9 cellular contexts compared by ENCODE assay signal in the genomic region with DNA sequence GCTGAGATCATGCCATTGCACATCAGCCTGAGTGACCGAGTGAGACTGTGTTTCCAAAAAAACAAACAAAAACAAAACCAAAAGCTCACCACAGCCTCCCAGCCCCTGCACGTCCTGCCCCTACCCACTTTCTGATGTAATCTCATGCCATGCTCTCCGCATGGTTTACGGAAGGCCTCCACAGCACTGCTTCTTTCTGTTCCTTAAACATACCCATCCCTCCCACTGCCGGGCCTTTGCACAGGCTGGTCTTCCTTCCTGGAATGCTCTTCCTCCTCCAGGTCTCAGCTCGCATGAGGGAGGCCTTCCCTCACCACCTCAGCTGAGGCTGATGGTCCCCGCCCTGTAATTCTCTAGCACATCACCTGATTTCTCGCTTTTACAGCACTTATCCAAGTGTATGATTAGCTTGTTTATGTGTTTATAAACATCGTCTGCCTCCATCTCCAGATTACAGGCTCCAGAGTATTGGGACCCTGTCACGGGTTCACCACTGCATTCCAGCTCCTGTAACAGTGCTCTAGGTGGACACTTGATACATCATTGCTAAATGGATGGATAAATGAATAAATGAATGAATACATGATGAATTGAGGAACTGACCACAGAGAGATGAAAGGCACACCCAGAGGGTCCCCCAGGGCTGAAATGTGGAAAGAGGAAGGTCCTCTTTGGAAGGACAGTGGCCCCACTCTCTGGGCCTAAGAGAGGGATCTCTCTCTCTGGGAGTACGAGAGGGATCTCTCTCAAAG. TPM values are rescaled to one million over a fixed set of nuclear protein-coding genes. Genes with fewer than 3 reads are reported as not detected.
DNase-seq lines count a peak whose midpoint lies in the region; ATAC-seq, FAIRE-seq and TF ChIP-seq lines count a peak whose summit lies in the region.
"Had no signal": no experiment of that assay in that cellular context is flagged by ENCODE, and none has a peak within 500 bp of the region (broad histone marks: within the 10 kb centered on the region; RNA-seq: fewer than 3 reads in every experiment).

No MANE protein-coding gene starts in this region.

- no peak for TF ChIP-seq EP300 in upper lobe of left lung (IDR thresholded peaks at IDR 0.05)

- H2AFZ ChIP-seq in astrocyte (ENCODE audit: low read depth, low read length) (no peak overlapping the region), hepatocyte (no peak overlapping the region)

- H3K9me3 Mint-ChIP-seq in astrocyte (ENCODE audit: unreplicated experiment): no peaks in the 10 kb centered on the region
- no peaks in the 10 kb centered on the region for H3K9me3 Mint-ChIP-seq in natural killer cell

- H3K4me2 ChIP-seq in astrocyte (ENCODE audit: low read length) (peak overlapping the region; percentile 66), hepatocyte (peak overlapping the region; percentile 61)

- no peak for TF ChIP-seq POLR2A in upper lobe of left lung (IDR thresholded peaks at IDR 0.05)

- H4K20me1 ChIP-seq in astrocyte (ENCODE audit: insufficient read depth, low read length) (no peaks in the 10 kb centered on the region), hepatocyte (ENCODE audit: insufficient read depth, poor library complexity, severe bottlenecking) (no peaks in the 10 kb centered on the region)

- H3K27me3 Mint-ChIP-seq in astrocyte (ENCODE audit: low read depth, unreplicated experiment) (peaks cover 14% of the 10 kb centered on the region), natural killer cell (ENCODE audit: low read depth in 2 of 2) (peaks cover 0 to 4% of the 10 kb centered on the region in 2 donors)

- FAIRE-seq in astrocyte (lab: Jason Lieb, UNC): no peak
- FAIRE-seq: G401.6 had no signal

- H3K36me3 Mint-ChIP-seq in astrocyte (ENCODE audit: low read depth, unreplicated experiment): no peaks in the 10 kb centered on the region
- H3K36me3 Mint-ChIP-seq in natural killer cell: no peaks in the 10 kb centered on the region

- H3K4me3 ChIP-seq in astrocyte (ENCODE audit: insufficient read depth, low read depth, low read length) (no peak overlapping the region), hepatocyte (no peak overlapping the region), upper lobe of left lung (no peak overlapping the region)

- H3K4me1 Mint-ChIP-seq in astrocyte (ENCODE audit: low read depth, unreplicated experiment) (peaks cover 20% of the 10 kb centered on the region), natural killer cell (peaks cover 0 to 6% of the 10 kb centered on the region in 2 donors)

- H3K4me1 ChIP-seq in astrocyte (ENCODE audit: insufficient read depth, low read length): peaks cover 25% of the 10 kb centered on the region
- peaks cover 18% of the 10 kb centered on the region for H3K4me1 ChIP-seq in hepatocyte (ENCODE audit: insufficient read depth)
- peaks cover 24 to 38% (median 30%) of the 10 kb centered on the region in 4 donors for H3K4me1 ChIP-seq in upper lobe of left lung

- H3K27me3 ChIP-seq in astrocyte (ENCODE audit: insufficient read depth, low read length) (no peaks in the 10 kb centered on the region), hepatocyte (no peaks in the 10 kb centered on the region), upper lobe of left lung (no peaks in the 10 kb centered on the region)

- DNase-seq in NCI-H2107 treated with DMSO at 0.1 percent for 48 hours (lab: John Stamatoyannopoulos, UW; ENCODE audit: unreplicated experiment) (peak; percentile 32), NCI-H2107 (lab: John Stamatoyannopoulos, UW) (no peak), astrocyte (ENCODE audit: low read depth) (no peak), hepatocyte (ENCODE audit: low spot score) (no peak), upper lobe of left lung (peak in 1 of 2 donors; percentile 33), GM10266 (ENCODE audit: extremely low spot score) (no peak), natural killer cell (no peak), iPS-NIHi11 (ENCODE audit: low spot score) (no peak)

- H3K9me3 ChIP-seq in astrocyte (ENCODE audit: insufficient read depth, low read depth, low read length): no peaks in the 10 kb centered on the region
- no peaks in the 10 kb centered on the region for H3K9me3 ChIP-seq in hepatocyte (ENCODE audit: low read depth)
- no peaks in the 10 kb centered on the region for H3K9me3 ChIP-seq in upper lobe of left lung

- H3K9ac ChIP-seq in astrocyte (ENCODE audit: low read length): peak overlapping the region; percentile 1

- H3K36me3 ChIP-seq in astrocyte (ENCODE audit: insufficient read depth, low read length) (no peaks in the 10 kb centered on the region), hepatocyte (replicated peaks; ENCODE audit: insufficient read depth, low read depth) (no peaks in the 10 kb centered on the region), upper lobe of left lung (peaks cover 0 to 2% (median 0%) of the 10 kb centered on the region in 4 donors)

- ATAC-seq in upper lobe of left lung (ENCODE audit: low FRiP score in 2 of 2) (peak in 1 of 2 donors; percentile 70), natural killer cell (no peak)

- intact Hi-C loops in natural killer cell (cut with micrococcal nuclease): no loop called here

- H3K27ac Mint-ChIP-seq in astrocyte (ENCODE audit: unreplicated experiment) (peak overlapping the region; percentile 84), natural killer cell (no peak overlapping the region)

- H3K27ac ChIP-seq in astrocyte (ENCODE audit: low read depth, low read length) (peak overlapping the region; percentile 66), hepatocyte (peak overlapping the region; percentile 60), upper lobe of left lung (peak overlapping the region in 3 of 4 donors; percentile 12 to 69 (median 13))

- no peak overlapping the region for H3K4me3 Mint-ChIP-seq in astrocyte (ENCODE audit: unreplicated experiment)
- H3K4me3 Mint-ChIP-seq in natural killer cell: no peak overlapping the region

- no peaks in the 10 kb centered on the region for H3K9me2 ChIP-seq in hepatocyte (replicated peaks; ENCODE audit: insufficient read depth)

- TF ChIP-seq CTCF in astrocyte (IDR thresholded peaks at IDR 0.05; ENCODE audit: insufficient read depth, low read depth, low read length) (no peak), hepatocyte (IDR thresholded peaks at IDR 0.05; ENCODE audit: poor library complexity) (no peak), upper lobe of left lung (IDR thresholded peaks at IDR 0.05) (no peak), GM10266 (IDR thresholded peaks at IDR 0.05; ENCODE audit: control insufficient read depth, insufficient read depth, low read depth, missing control alignments) (no peak), natural killer cell (IDR thresholded peaks at IDR 0.05) (no peak)

- H3K79me2 ChIP-seq in astrocyte (ENCODE audit: insufficient read depth, low read length) (no peaks in the 10 kb centered on the region), hepatocyte (no peaks in the 10 kb centered on the region)

- WGBS in hepatocyte (ENCODE audit: low lambda C conversion rate, missing lambda C conversion rate): 88% methylated on average over 11 of the region's 11 CpGs
- WGBS in upper lobe of left lung, 2 donors: 55 to 74% methylated on average over 11 of the region's 11 CpGs

RNA-seq across cellular contexts. Expression of a gene that starts 22.1 kb away (rescaled TPM):
- total RNA-seq in astrocyte: 3.3 and 3.4 TPM in 2 replicates
- 30.2 and 30.8 TPM in 2 replicates for total RNA-seq in hepatocyte
- 27.6 and 31.2 TPM in 2 replicates for polyA plus RNA-seq in hepatocyte
- total RNA-seq in upper lobe of left lung: 100 to 1,000 TPM in 1 of 6 donors, 10 to 100 TPM in 5; 32.5 to 141 (median 42.9) TPM
- total RNA-seq in natural killer cell: 1 to 10 TPM in 1 of 3 donors, under 1 TPM in 2; 0.75 to 1.5 (median 0.94) TPM

RNA-seq across cellular contexts. Expression of a gene that starts 32.8 kb away (rescaled TPM):
- total RNA-seq in astrocyte (12.2 and 13.0 TPM in 2 replicates), hepatocyte (15.5 and 17.1 TPM in 2 replicates), upper lobe of left lung (10 to 100 TPM in 2 of 6 donors, 1 to 10 TPM in 4; 5.5 to 11.3 (median 8.2) TPM), natural killer cell (1 to 10 TPM; 4.5 to 7.8 (median 5.7) TPM)
- 4.4 and 7.5 TPM in 2 replicates for polyA plus RNA-seq in hepatocyte

RNA-seq across cellular contexts. Expression of a gene that starts 58.4 kb away (rescaled TPM):
- 109 and 113 TPM in 2 replicates for total RNA-seq in astrocyte
- total RNA-seq in hepatocyte: 104 and 106 TPM in 2 replicates
- polyA plus RNA-seq in hepatocyte: 105 and 112 TPM in 2 replicates
- total RNA-seq in upper lobe of left lung: 10 to 100 TPM; 43.9 to 97.7 (median 73.5) TPM
- 100 to 1,000 TPM; 126 to 134 (median 128) TPM for total RNA-seq in natural killer cell

Comparison
In these comparisons a context has a peak if more than half of its experiments do, and no peak if none do; other contexts are left out.
1. H3K27ac ChIP-seq: peak in every context shown above with its lines; median percentile 66 in astrocyte; 60 in hepatocyte; 13 in upper lobe of left lung.